Comparison of ENCODE assay signal across 19 cellular contexts in the genomic region with DNA sequence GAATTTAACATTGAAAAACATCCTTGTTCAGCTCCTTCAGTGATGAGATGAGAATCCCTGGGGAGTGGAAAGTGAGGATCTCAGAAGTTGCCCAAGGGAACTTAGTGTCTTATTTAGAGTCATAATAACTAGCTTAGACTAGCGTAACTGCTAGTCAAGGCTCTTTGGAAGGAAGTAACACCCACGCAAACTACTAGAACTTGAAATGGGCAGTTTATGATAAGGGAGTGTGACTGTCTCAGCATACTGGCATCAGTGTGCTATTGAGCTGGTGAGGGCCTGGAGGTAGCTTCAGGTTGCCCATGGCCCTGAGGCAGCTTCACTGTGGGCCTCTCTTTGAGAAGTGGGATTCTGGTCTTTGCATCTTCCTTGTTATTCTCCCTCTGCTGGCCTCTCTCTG. TPM values are rescaled to one million over a fixed set of nuclear protein-coding genes. Genes with fewer than 3 reads are reported as not detected.
A peak's percentile ranks its signal among the peaks of the same experiment; 100 is the strongest.
DNase-seq lines count a peak whose midpoint lies in the region; ATAC-seq and TF ChIP-seq lines count a peak whose summit lies in the region.
"Had no signal": no experiment of that assay in that cellular context is flagged by ENCODE, and none has a peak within 500 bp of the region (broad histone marks: within the 10 kb centered on the region; RNA-seq: fewer than 3 reads in every experiment).

No MANE protein-coding gene starts in this region.

- H3K9me3 Mint-ChIP-seq in GM23338 (no peaks in the 10 kb centered on the region), activated B cell treated with CpG ODN at 0.5 μM for 24 hours (peaks cover 2% of the 10 kb centered on the region)
- H3K9me3 Mint-ChIP-seq: activated naive CD8-positive, alpha-beta T cell treated with anti-CD3 and anti-CD28 coated beads, Interleukin-2, amount 50 U/mL, for 24 hours; activated T-helper 1 cell treated with anti-CD3 and anti-CD28 coated beads, Interleukin-12 subunit alpha, Interleukin-12 subunit beta, Interleukin-2, Interleukin-4 antibody, amounts not matched to agents 30 ng/mL and 10 ng/mL and 1 ng/mL, durations not matched to agents 14 hours and 24 hours and 36 hours; central memory CD8-positive, alpha-beta T cell; type B pancreatic cell had no signal

- peak; percentile 62 for DNase-seq in A673 (ENCODE audit: low spot score)
- no peak for DNase-seq in GM23338 (ENCODE audit: low spot score)
- no peak for DNase-seq in activated B cell treated with CpG ODN at 0.5 μM for 24 hours
- DNase-seq in mucosa of descending colon: no peak
- no peak for DNase-seq in HPDE6-E6E7 (ENCODE audit: extremely low spot score)
- no peak for DNase-seq in SKM-1 treated with dmso at 0.1 percent for 144 hours (lab: John Stamatoyannopoulos, UW; ENCODE audit: unreplicated experiment)
- DNase-seq in GM10248 (ENCODE audit: extremely low spot score): no peak
- DNase-seq: activated CD4-positive, alpha-beta memory T cell treated with anti-CD3 and anti-CD28 coated beads for 36 hours; activated naive CD8-positive, alpha-beta T cell treated with anti-CD3 and anti-CD28 coated beads, Interleukin-2, amount 50 U/mL, for 24 hours; mesendoderm; NCI-H1417 treated with DMSO at 0.1 percent for 48 hours; right lobe of liver; SHP77; stimulated activated CD4-positive, alpha-beta T cell treated with anti-CD3 and anti-CD28 coated beads, Interleukin-2, amount 100 ng/mL, for 48 hours; stimulated activated CD8-positive, alpha-beta memory T cell treated with anti-CD3 and anti-CD28 coated beads, Interleukin-4, amount 100 ng/mL, for 48 hours had no signal

- H2AFZ ChIP-seq in GM23338: no peak overlapping the region

- no peaks in the 10 kb centered on the region; the same call in 1 of the 2 replicates for H4K20me1 ChIP-seq in GM23338 (replicated peaks; ENCODE audit: insufficient read depth)

- H3K27me3 ChIP-seq in A673 (replicated peaks; ENCODE audit: insufficient read depth, low read depth, low read length, poor library complexity): no peaks in the 10 kb centered on the region
- no peaks in the 10 kb centered on the region for H3K27me3 ChIP-seq in GM23338 (ENCODE audit: insufficient read depth)
- H3K27me3 ChIP-seq: right lobe of liver had no signal

- no peaks in the 10 kb centered on the region for H3K36me3 ChIP-seq in A673 (ENCODE audit: insufficient read depth, low read length, poor library complexity, severe bottlenecking)
- H3K36me3 ChIP-seq in GM23338 (ENCODE audit: insufficient read depth): no peaks in the 10 kb centered on the region
- H3K36me3 ChIP-seq in mucosa of descending colon (ENCODE audit: low read depth): no peaks in the 10 kb centered on the region
- H3K36me3 ChIP-seq: right lobe of liver had no signal

- 0 out of 2 replicates have a peak overlapping the region, but pooled peaks have one; percentile 5 for H3K4me2 ChIP-seq in GM23338

- CTCF ChIA-PET in A673 (lab: Charles Lee): interaction anchor here (0.6 to 0.9 kb wide), 2 partner anchors 41 to 857 kb away, joined by 3 to 12 read pairs; partner anchors contain the start of gene MKKS
- CTCF ChIA-PET in activated B cell treated with CpG ODN at 0.5 μM for 24 hours (lab: Charles Lee): interaction anchor here (1.1 to 2.4 kb wide), 2 partner anchors 41 to 497 kb away, joined by 3 to 10 read pairs; partner anchors contain the start of genes MKKS and SLX4IP
- CTCF ChIA-PET in GM10248 (lab: Yijun Ruan, JAX): interaction anchor here (0.9 to 4.2 kb wide), 21 partner anchors 8 to 196 kb away, joined by 3 to 15 read pairs (median 4); partner anchors contain the start of gene SLX4IP

- H3K4me1 ChIP-seq in A673 (ENCODE audit: insufficient read depth, low read length, poor library complexity, severe bottlenecking) (peaks cover 36% of the 10 kb centered on the region), GM23338 (ENCODE audit: insufficient read depth) (peaks cover 36% of the 10 kb centered on the region), mucosa of descending colon (ENCODE audit: low read depth) (no peaks in the 10 kb centered on the region)
- H3K4me1 ChIP-seq: right lobe of liver had no signal

- H3K79me2 ChIP-seq in GM23338 (replicated peaks; ENCODE audit: insufficient read depth): peaks cover 23% of the 10 kb centered on the region

- H3K4me3 Mint-ChIP-seq in GM23338: no peak overlapping the region
- H3K4me3 Mint-ChIP-seq in activated B cell treated with CpG ODN at 0.5 μM for 24 hours: no peak overlapping the region
- H3K4me3 Mint-ChIP-seq: activated CD4-positive, alpha-beta memory T cell treated with anti-CD3 and anti-CD28 coated beads for 36 hours; activated naive CD8-positive, alpha-beta T cell treated with anti-CD3 and anti-CD28 coated beads, Interleukin-2, amount 50 U/mL, for 24 hours; activated T-helper 1 cell treated with anti-CD3 and anti-CD28 coated beads, Interleukin-12 subunit alpha, Interleukin-12 subunit beta, Interleukin-2, Interleukin-4 antibody, amounts not matched to agents 30 ng/mL and 10 ng/mL and 1 ng/mL, durations not matched to agents 14 hours and 24 hours and 36 hours; central memory CD8-positive, alpha-beta T cell; type B pancreatic cell had no signal

- POLR2A ChIA-PET in A673 (lab: Charles Lee; ENCODE audit: low non-redundant PET) (interaction anchor here (0.5 kb wide), 1 partner anchor 11 kb away, joined by 3 read pairs; no protein-coding TSS in a partner anchor), activated B cell treated with CpG ODN at 0.5 μM for 24 hours (lab: Charles Lee) (interaction anchor here (2.3 kb wide), 1 partner anchor 41 kb away, joined by 16 read pairs; the partner anchor contains the start of genes MKKS and SLX4IP), GM10248 (lab: Yijun Ruan, JAX) (interaction anchor here (1.1 kb wide), 1 partner anchor 36 kb away, joined by 4 read pairs; no protein-coding TSS in a partner anchor)

- H3K36me3 Mint-ChIP-seq in GM23338 (ENCODE audit: low read depth): no peaks in the 10 kb centered on the region
- H3K36me3 Mint-ChIP-seq in activated B cell treated with CpG ODN at 0.5 μM for 24 hours (ENCODE audit: low read depth): peaks cover 4% of the 10 kb centered on the region

- peaks cover 35% of the 10 kb centered on the region for H3K4me1 Mint-ChIP-seq in GM23338
- H3K4me1 Mint-ChIP-seq in activated B cell treated with CpG ODN at 0.5 μM for 24 hours: peaks cover 38% of the 10 kb centered on the region

- H3K27me3 Mint-ChIP-seq in GM23338 (ENCODE audit: insufficient read depth, low read depth, poor library complexity) (peaks cover 7% of the 10 kb centered on the region), activated B cell treated with CpG ODN at 0.5 μM for 24 hours (no peaks in the 10 kb centered on the region)
- H3K27me3 Mint-ChIP-seq: activated CD4-positive, alpha-beta memory T cell treated with anti-CD3 and anti-CD28 coated beads for 36 hours; activated naive CD8-positive, alpha-beta T cell treated with anti-CD3 and anti-CD28 coated beads, Interleukin-2, amount 50 U/mL, for 24 hours; central memory CD8-positive, alpha-beta T cell; type B pancreatic cell had no signal

- ATAC-seq in GM23338 (no peak), activated B cell treated with CpG ODN at 0.5 μM for 24 hours (ENCODE audit: low read depth) (peak; percentile 42), mucosa of descending colon (peak; percentile 33), GM19023 (IDR thresholded peaks at IDR 0.05; ENCODE audit: unreplicated experiment) (no peak)
- ATAC-seq: activated naive CD8-positive, alpha-beta T cell treated with anti-CD3 and anti-CD28 coated beads, Interleukin-2, amount 50 U/mL, for 24 hours had no signal

- no peaks in the 10 kb centered on the region for H3F3A ChIP-seq in GM23338 (replicated peaks; ENCODE audit: low read depth)

- no peak overlapping the region for H3K4me3 ChIP-seq in A673 (ENCODE audit: low read depth, low read length, poor library complexity, severe bottlenecking)
- H3K4me3 ChIP-seq in GM23338: no peak overlapping the region
- H3K4me3 ChIP-seq in mucosa of descending colon: no peak overlapping the region
- H3K4me3 ChIP-seq: right lobe of liver had no signal

- 0 out of 2 replicates have a peak, but pooled peaks cover 5% of the 10 kb centered on the region for H3K9me2 ChIP-seq in GM23338 (ENCODE audit: insufficient read depth)

- TF ChIP-seq CTCF in A673 (conservative IDR thresholded peaks at IDR 0.05; ENCODE audit: low read depth, low read length): no peak
- no peak for TF ChIP-seq CTCF in GM23338 (conservative IDR thresholded peaks at IDR 0.05; ENCODE audit: low read depth in 2 of 2)
- no peak for TF ChIP-seq CTCF in activated B cell treated with CpG ODN at 0.5 μM for 24 hours (IDR thresholded peaks at IDR 0.05)
- TF ChIP-seq CTCF in mucosa of descending colon (IDR thresholded peaks at IDR 0.05): no peak
- TF ChIP-seq CTCF in GM10248 (IDR thresholded peaks at IDR 0.05; ENCODE audit: control extremely low read depth, extremely low read depth, low read depth, missing control alignments): no peak

- H3K9me3 ChIP-seq in A673 (ENCODE audit: low read depth, low read length, poor library complexity, severe bottlenecking): no peaks in the 10 kb centered on the region
- H3K9me3 ChIP-seq in mucosa of descending colon: no peaks in the 10 kb centered on the region
- H3K9me3 ChIP-seq: right lobe of liver had no signal

- no peak overlapping the region for H3K27ac Mint-ChIP-seq in GM23338
- H3K27ac Mint-ChIP-seq in activated B cell treated with CpG ODN at 0.5 μM for 24 hours: peak overlapping the region; percentile 5
- H3K27ac Mint-ChIP-seq: activated CD4-positive, alpha-beta memory T cell treated with anti-CD3 and anti-CD28 coated beads for 36 hours; activated naive CD8-positive, alpha-beta T cell treated with anti-CD3 and anti-CD28 coated beads, Interleukin-2, amount 50 U/mL, for 24 hours; activated T-helper 1 cell treated with anti-CD3 and anti-CD28 coated beads, Interleukin-12 subunit alpha, Interleukin-12 subunit beta, Interleukin-2, Interleukin-4 antibody, amounts not matched to agents 30 ng/mL and 10 ng/mL and 1 ng/mL, durations not matched to agents 14 hours and 24 hours and 36 hours; type B pancreatic cell had no signal

- intact Hi-C loops in A673 (cut with micrococcal nuclease; ENCODE audit: unreplicated experiment) (no loop called here), activated B cell treated with CpG ODN at 0.5 μM for 24 hours (cut with micrococcal nuclease) (no loop called here), mucosa of descending colon (cut with DNase I, micrococcal nuclease) (no loop called here)

- BruUV-seq in A673 (replicated peaks; lab: Mats Ljungman, UMichigan): no TSS peak

- H3K27ac ChIP-seq in A673 (ENCODE audit: low read depth, low read length, poor library complexity, severe bottlenecking): peak overlapping the region; percentile 39
- no peak overlapping the region for H3K27ac ChIP-seq in GM23338 (ENCODE audit: low read depth)
- H3K27ac ChIP-seq: right lobe of liver had no signal

RNA-seq across cellular contexts. Expression of gene SLX4IP, which starts 40.1 kb away (rescaled TPM):
- total RNA-seq in A673 (2021) (8.5 and 9.8 TPM in 2 replicates), activated B cell treated with CpG ODN at 0.5 μM for 24 hours (7.4 and 8.6 TPM in 2 replicates), mucosa of descending colon (1 to 10 TPM; 5.7 to 9.7 (median 7.7) TPM)
- total RNA-seq in GM23338 (2014; rRNA removed; shearing (Covaris generic)): 7.9 and 9.8 TPM in 2 replicates
- polyA plus RNA-seq in GM23338 (2016; fragmentation: Nextera tagmentation; extraction: Ambion mirVana): 6.5 and 9.1 TPM in 2 replicates

RNA-seq across cellular contexts. Expression of gene MKKS, which starts 41.2 kb away (rescaled TPM):
- 29.2 and 31.9 TPM in 2 replicates for total RNA-seq in A673 (2021)
- total RNA-seq in GM23338 (2014; rRNA removed; shearing (Covaris generic)): 16.7 and 21.4 TPM in 2 replicates
- 13.4 and 13.5 TPM in 2 replicates for polyA plus RNA-seq in GM23338 (2016; fragmentation: Nextera tagmentation; extraction: Ambion mirVana)
- 8.1 and 8.6 TPM in 2 replicates for total RNA-seq in activated B cell treated with CpG ODN at 0.5 μM for 24 hours
- total RNA-seq in mucosa of descending colon: 10 to 100 TPM; 21.1 to 30.0 (median 28.2) TPM

Comparison
In these comparisons a context has a peak if more than half of its experiments do, and no peak if none do; other contexts are left out.
1. ATAC-seq: peak in activated B cell treated with CpG ODN at 0.5 μM for 24 hours (single experiment) and mucosa of descending colon (single experiment); none in GM23338 (single experiment) and GM19023 (single experiment).